In the genomic region with DNA sequence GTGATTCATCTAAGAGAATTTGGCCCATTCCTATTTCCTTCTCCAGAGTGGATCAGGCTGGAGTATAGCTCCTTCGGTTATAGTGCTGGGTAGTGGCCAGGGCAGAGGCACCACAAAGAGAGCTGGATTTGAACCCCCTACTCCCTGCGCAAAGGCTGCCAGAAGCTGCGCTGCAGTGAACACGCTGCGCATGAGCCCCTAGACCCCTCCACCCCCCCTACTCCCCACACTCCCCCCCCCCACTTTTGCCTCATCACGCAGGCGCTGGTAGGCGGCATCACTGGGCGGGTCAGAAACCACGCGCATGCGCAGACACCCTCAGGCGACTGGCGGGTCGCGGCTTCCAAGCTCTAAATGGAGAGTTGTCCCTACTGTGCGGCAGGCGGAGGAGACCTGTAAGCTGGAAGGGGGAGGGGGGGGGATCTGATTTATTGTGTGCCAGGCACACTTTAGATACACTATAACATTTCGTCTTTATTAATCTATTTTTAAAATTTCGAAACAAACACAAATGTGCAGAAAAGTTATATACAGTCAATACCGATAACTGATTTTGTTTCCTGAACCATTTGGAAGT, we compare ENCODE assay signal across 8 cellular contexts. TPM values are rescaled to one million over a fixed set of nuclear protein-coding genes. Genes with fewer than 3 reads are reported as not detected.
DNase-seq lines count a peak whose midpoint lies in the region; ATAC-seq and TF ChIP-seq lines count a peak whose summit lies in the region.

No MANE protein-coding gene starts in this region.

- ATAC-seq in HG02943 (IDR thresholded peaks at IDR 0.05; ENCODE audit: low read depth, unreplicated experiment) (peak; percentile 51), left colon (peak; percentile 55), HG03571 (IDR thresholded peaks at IDR 0.05; ENCODE audit: unreplicated experiment) (no peak)

- no peaks in the 10 kb centered on the region for H3K27me3 ChIP-seq in colonic mucosa

- TF ChIP-seq CTCF in colonic mucosa (IDR thresholded peaks at IDR 0.05) = no peak

- peaks cover 3% of the 10 kb centered on the region for H3K4me1 ChIP-seq in colonic mucosa

- peak overlapping the region; percentile 36 for H3K4me3 ChIP-seq in colonic mucosa

- intact Hi-C loops in colonic mucosa (cut with DNase I) = loop anchor here (2.0 to 5.0 kb wide), 2 partner anchors 75 to 207 kb away; partner anchors contain the start of gene BRWD1
- intact Hi-C loops in left colon (cut with DNase I, micrococcal nuclease) = loop anchor here in 1 of 2 donors (5.0 to 10.0 kb wide), 2 partner anchors 70 to 203 kb away; partner anchors contain the start of gene PSMG1

- H3K36me3 ChIP-seq in colonic mucosa = peaks cover 5% of the 10 kb centered on the region

- peak; percentile 93 for DNase-seq in ELF-1 (ENCODE audit: low read depth, low spot score)
- peak; percentile 90 to 96 for DNase-seq in NCI-H524 (lab: John Stamatoyannopoulos, UW)
- peak; percentile 95 for DNase-seq in activated CD4-positive, alpha-beta T cell treated with anti-CD3 and anti-CD28 coated beads for 48 hours
- peak; percentile 94 for DNase-seq in colonic mucosa
- peak; percentile 89 to 94 for DNase-seq in left colon
- DNase-seq in stimulated activated CD4-positive, alpha-beta T cell treated with anti-CD3 and anti-CD28 coated beads, Interleukin-1b, Interleukin-23, amount 100 ng/mL, for 24 hours (ENCODE audit: low read depth in 4 of 4, low spot score in 1 of 4) = peak; percentile 87 to 92 (median 88)

- H3K27ac ChIP-seq in colonic mucosa = peak overlapping the region; percentile 64

- no peaks in the 10 kb centered on the region for H3K9me3 ChIP-seq in colonic mucosa

- H3K9ac ChIP-seq in colonic mucosa (ENCODE audit: low read depth in 2 of 2, low read length in 2 of 2) = peak overlapping the region; percentile 70 to 81

RNA-seq across cellular contexts. Expression of gene HMGN1, which starts 38.7 kb away (rescaled TPM):
- total RNA-seq in colonic mucosa (100 to 1,000 TPM; 240 to 305 TPM), left colon (100 to 1,000 TPM; 162 to 193 TPM)

RNA-seq across cellular contexts. Expression of gene LCA5L, which starts 58.0 kb away (rescaled TPM):
- total RNA-seq in colonic mucosa = under 1 TPM; 0.64 to 0.98 TPM
- total RNA-seq in left colon = 1 to 10 TPM in 1 of 2 donors, under 1 TPM in 1; 0.98 to 1.0 TPM
